Comparison of ENCODE assay signal across 11 cellular contexts in the genomic region with DNA sequence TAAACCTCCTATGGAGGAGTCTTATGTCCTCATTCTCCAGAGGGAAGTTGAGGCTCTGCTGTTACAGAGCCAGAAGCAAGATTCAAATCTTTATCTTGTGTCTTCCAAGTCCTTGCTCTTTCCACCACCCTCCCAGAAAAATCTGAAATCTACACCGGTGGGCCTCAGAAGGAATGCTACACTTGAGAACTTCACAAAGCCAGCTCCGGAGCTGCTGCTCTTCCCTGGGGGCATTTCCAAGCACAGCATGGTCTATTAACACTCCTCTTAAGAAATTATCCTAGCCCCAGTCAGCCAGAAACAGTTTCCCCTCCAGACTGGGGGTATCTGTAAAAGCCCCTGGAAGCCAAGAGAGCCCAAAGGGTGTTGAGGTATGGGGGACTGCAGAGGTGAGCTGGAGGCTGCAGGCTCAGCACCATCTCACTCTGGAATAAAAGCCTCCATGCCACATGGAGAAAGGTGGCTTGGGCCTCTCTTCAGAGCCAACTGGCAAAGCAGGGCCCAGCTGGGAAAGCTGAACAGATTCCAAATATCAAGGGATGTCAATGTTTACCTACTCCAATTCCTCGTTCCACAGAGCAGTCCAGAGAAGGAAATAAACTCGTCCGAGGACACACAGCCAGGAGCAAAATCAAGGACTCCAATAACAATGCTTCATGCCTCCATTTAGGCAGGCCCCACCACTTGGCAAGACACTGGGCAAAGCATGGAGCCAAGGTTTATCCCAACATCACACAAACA. TPM values are rescaled to one million over a fixed set of nuclear protein-coding genes. Genes with fewer than 3 reads are reported as not detected.
A peak's percentile ranks its signal among the peaks of the same experiment; 100 is the strongest.
DNase-seq lines count a peak whose midpoint lies in the region; ATAC-seq and TF ChIP-seq lines count a peak whose summit lies in the region.
"Had no signal": no experiment of that assay in that cellular context is flagged by ENCODE, and none has a peak within 500 bp of the region (broad histone marks: within the 10 kb centered on the region; RNA-seq: fewer than 3 reads in every experiment).

No MANE protein-coding gene starts in this region.

- no peaks in the 10 kb centered on the region for H3K36me3 ChIP-seq in endodermal cell (ENCODE audit: control insufficient read depth, insufficient read depth, low read length)
- no peaks in the 10 kb centered on the region for H3K36me3 ChIP-seq in sigmoid colon

- in situ Hi-C loops in G401 (cut with HindIII; ENCODE audit: low sequenced_read_pairs), result no loop called here

- no peak for ATAC-seq in HG03378 (IDR thresholded peaks at IDR 0.05; ENCODE audit: unreplicated experiment)

- TF ChIP-seq CTCF in RWPE1 (conservative IDR thresholded peaks at IDR 0.05; ENCODE audit: low read depth), result no peak
- TF ChIP-seq CTCF in endodermal cell (conservative IDR thresholded peaks at IDR 0.05), result no peak
- no peak for TF ChIP-seq CTCF in sigmoid colon (IDR thresholded peaks at IDR 0.05)

- H3K4me3 ChIP-seq in endodermal cell (ENCODE audit: low read length) (no peak overlapping the region), sigmoid colon (no peak overlapping the region)

- no peaks in the 10 kb centered on the region for H3K27me3 ChIP-seq in endodermal cell (ENCODE audit: control insufficient read depth, insufficient read depth, low read length, poor library complexity, severe bottlenecking)
- H3K27me3 ChIP-seq in sigmoid colon, result no peaks in the 10 kb centered on the region

- CTCF ChIA-PET in RWPE1 (lab: Yijun Ruan, JAX), result interaction anchor here (2.0 kb wide), 1 partner anchor 8 kb away, joined by 15 read pairs; no protein-coding TSS in a partner anchor

- POLR2A ChIA-PET in RWPE1 (lab: Yijun Ruan, JAX; ENCODE audit: low non-redundant PET), result no interaction called here

- no peak for TF ChIP-seq EP300 in sigmoid colon (IDR thresholded peaks at IDR 0.05)

- no peaks in the 10 kb centered on the region for H3K36me3 Mint-ChIP-seq in endodermal cell (ENCODE audit: low read depth)

- no peaks in the 10 kb centered on the region for H3K9me3 ChIP-seq in endodermal cell (ENCODE audit: control insufficient read depth, low read length)
- H3K9me3 ChIP-seq in sigmoid colon, result no peaks in the 10 kb centered on the region

- no peak overlapping the region for H3K4me3 Mint-ChIP-seq in endodermal cell

- WGBS in endodermal cell (ENCODE audit: insufficient coverage in 1 of 2, insufficient read length in 1 of 2), 2 experiments, result 0 to 80% methylated on average over 1 to 5 of the region's 5 CpGs
- WGBS in sigmoid colon, 2 donors, result 35 to 58% methylated on average over 5 of the region's 5 CpGs

- H3K27ac ChIP-seq in RWPE1, result peak overlapping the region; percentile 98
- no peak overlapping the region for H3K27ac ChIP-seq in endodermal cell (ENCODE audit: low read depth, low read length)
- H3K27ac ChIP-seq in sigmoid colon, result peak overlapping the region; percentile 99 to 100 (median 100)

- DNase-seq in G401 (ENCODE audit: low spot score) (peak; percentile 87), RWPE1 (ENCODE audit: low spot score) (no peak), endodermal cell (no peak), sigmoid colon (no peak), posterior vena cava (ENCODE audit: low spot score) (no peak), SKM-1 (lab: John Stamatoyannopoulos, UW; ENCODE audit: unreplicated experiment) (no peak)
- no peak for DNase-seq in stimulated activated CD4-positive, alpha-beta T cell treated with anti-CD3 and anti-CD28 coated beads, Interleukin-4, amount 100 ng/mL, for 24 hours
- DNase-seq: activated CD4-positive, CD25-positive, alpha-beta regulatory T cell; dermis blood vessel endothelial cell; stimulated activated CD4-positive, alpha-beta T cell treated with anti-CD3 and anti-CD28 coated beads, Interleukin-2, amount 100 ng/mL, for 24 hours had no signal

- intact Hi-C loops in sigmoid colon (cut with DNase I), result loop anchor here (5.0 kb wide), 1 partner anchor 37 kb away; no protein-coding TSS in a partner anchor
- intact Hi-C loops in posterior vena cava (cut with DNase I), result no loop called here

- peaks cover 44% of the 10 kb centered on the region for H3K4me1 Mint-ChIP-seq in endodermal cell

- peak overlapping the region; percentile 3 for H3K27ac Mint-ChIP-seq in endodermal cell

- no peaks in the 10 kb centered on the region for H3K9me3 Mint-ChIP-seq in endodermal cell

- TF ChIP-seq POLR2A in sigmoid colon (IDR thresholded peaks at IDR 0.05), result no peak

- H3K9ac ChIP-seq in endodermal cell (ENCODE audit: extremely low read depth, low read length, poor library complexity, severe bottlenecking), result no peak overlapping the region

- H3K27me3 Mint-ChIP-seq in endodermal cell (ENCODE audit: insufficient read depth), result no peaks in the 10 kb centered on the region

- peaks cover 8% of the 10 kb centered on the region for H3K4me1 ChIP-seq in endodermal cell (ENCODE audit: control insufficient read depth, insufficient read depth, low read length)
- peaks cover 0 to 100% (median 99%) of the 10 kb centered on the region in 4 donors for H3K4me1 ChIP-seq in sigmoid colon

RNA-seq across cellular contexts. Expression of gene PNMA1, which starts 36.1 kb away (rescaled TPM):
- 65.8 and 80.4 TPM in 2 replicates for total RNA-seq in G401 (2014; rRNA removed; shearing (Covaris generic))
- total RNA-seq in endodermal cell (10 to 100 TPM; 66.9 to 70.4 TPM), sigmoid colon (10 to 100 TPM; 33.5 to 63.1 (median 37.3) TPM), posterior vena cava (10 to 100 TPM; 64.8 to 88.7 TPM)
- 114 TPM for polyA plus RNA-seq in endodermal cell (2013, experiment 1 of 2)
- 103 TPM for polyA plus RNA-seq in endodermal cell (2013, experiment 2 of 2)
- 10 to 100 TPM; 11.4 to 20.4 (median 16.9) TPM for polyA plus RNA-seq in sigmoid colon
